ENCODE assay signal across 8 cellular contexts in genomic region chr7:143901710-143902587, GRCh38. TPM values are rescaled to one million over a fixed set of nuclear protein-coding genes. Genes with fewer than 3 reads are reported as not detected.
DNase-seq lines count a peak whose midpoint lies in the region; ATAC-seq and TF ChIP-seq lines count a peak whose summit lies in the region.

TCAF1 (minus strand) TSS chr7:143902176; CDS start chr7:143876608, 25,568 bp downstream.

- TSS peak; percentile 36 for BruUV-seq in PC-3 (replicated peaks; lab: Mats Ljungman, UMichigan)

- TF ChIP-seq CTCF in PC-3 (conservative IDR thresholded peaks at IDR 0.05; ENCODE audit: low read depth, low read length), result peak; percentile 61

- peak; percentile 60 for TF ChIP-seq POLR2A in erythroblast (IDR thresholded peaks at IDR 0.05; ENCODE audit: low read length)

- H3K27ac Mint-ChIP-seq in IgD-negative memory B cell, result peak within 1 kb of the TSS; percentile 67 to 99 (median 95)
- H3K27ac Mint-ChIP-seq in activated T-cell treated with anti-CD3 and anti-CD28 coated beads, Interleukin-2, amount 50 U/mL, for 24 hours, result peak within 1 kb of the TSS; percentile 95

- ATAC-seq in GM21529 (IDR thresholded peaks at IDR 0.05; ENCODE audit: unreplicated experiment) (peak; percentile 93), PC-3 (peak; percentile 91)

- peak within 1 kb of the TSS; percentile 84 for H3K27ac ChIP-seq in PC-3 (ENCODE audit: low read length)
- H3K27ac ChIP-seq in muscle layer of colon (ENCODE audit: low read depth, low read length), result peak within 1 kb of the TSS; percentile 83

- H3K36me3 Mint-ChIP-seq in IgD-negative memory B cell, result no peaks in the 10 kb centered on the region
- peaks cover 3% of the 10 kb centered on the region for H3K36me3 Mint-ChIP-seq in activated T-cell treated with anti-CD3 and anti-CD28 coated beads, Interleukin-2, amount 50 U/mL, for 24 hours (ENCODE audit: low read depth)

- no peaks in the 10 kb centered on the region for H3F3A ChIP-seq in PC-3 (ENCODE audit: low read length, unreplicated experiment)

- H2AFZ ChIP-seq in PC-3 (ENCODE audit: low read length), result peak within 1 kb of the TSS; percentile 96

- H3K9me2 ChIP-seq in PC-3 (replicated peaks; ENCODE audit: low read length), result no peaks in the 10 kb centered on the region

- POLR2A ChIA-PET in PC-3 (lab: Charles Lee; ENCODE audit: unreplicated experiment), result interaction anchor here (0.5 to 1.1 kb wide), 4 partner anchors 9 to 415 kb away, joined by 3 to 4 read pairs (median 3); no protein-coding TSS in a partner anchor

- H3K9me3 Mint-ChIP-seq in IgD-negative memory B cell, result no peaks in the 10 kb centered on the region
- no peaks in the 10 kb centered on the region for H3K9me3 Mint-ChIP-seq in activated T-cell treated with anti-CD3 and anti-CD28 coated beads, Interleukin-2, amount 50 U/mL, for 24 hours

- peak within 1 kb of the TSS; percentile 90 to 98 (median 96) for H3K4me3 Mint-ChIP-seq in IgD-negative memory B cell
- peak within 1 kb of the TSS; percentile 90 for H3K4me3 Mint-ChIP-seq in activated T-cell treated with anti-CD3 and anti-CD28 coated beads, Interleukin-2, amount 50 U/mL, for 24 hours

- H3K27me3 ChIP-seq in PC-3 (ENCODE audit: low read length) (no peaks in the 10 kb centered on the region), muscle layer of colon (ENCODE audit: control insufficient read depth in 1 of 2, insufficient read depth in 2 of 2, low read length in 2 of 2) (no peaks in the 10 kb centered on the region)

- intact Hi-C loops in PC-3 (cut with micrococcal nuclease), result loop anchor here (1.0 kb wide), 3 partner anchors 110 to 225 kb away; no protein-coding TSS in a partner anchor

- H3K79me2 ChIP-seq in PC-3 (ENCODE audit: low read length), result peaks cover 41% of the 10 kb centered on the region

- H3K4me2 ChIP-seq in PC-3 (ENCODE audit: low read length), result peak within 1 kb of the TSS; percentile 90

- no peaks in the 10 kb centered on the region for H3K36me3 ChIP-seq in PC-3 (ENCODE audit: low read depth, low read length)
- H3K36me3 ChIP-seq in muscle layer of colon (ENCODE audit: insufficient read depth, low read length), result no peaks in the 10 kb centered on the region

- CTCF ChIA-PET in PC-3 (lab: Charles Lee), result interaction anchor here (0.6 to 2.1 kb wide), 6 partner anchors 9 to 233 kb away, joined by 3 to 47 read pairs (median 14); no protein-coding TSS in a partner anchor

- H3K4me3 ChIP-seq in PC-3 (ENCODE audit: low read length), result peak within 1 kb of the TSS; percentile 89
- peak within 1 kb of the TSS; percentile 69 to 98 for H3K4me3 ChIP-seq in muscle layer of colon (ENCODE audit: low read depth in 1 of 2, low read length in 2 of 2)

- H3K9me3 ChIP-seq in PC-3 (ENCODE audit: low read length), result no peaks in the 10 kb centered on the region
- no peaks in the 10 kb centered on the region for H3K9me3 ChIP-seq in muscle layer of colon (ENCODE audit: low read length)

- H3K9ac ChIP-seq in PC-3 (ENCODE audit: low read length) (peak within 1 kb of the TSS; percentile 90), muscle layer of colon (ENCODE audit: low read length) (peak within 1 kb of the TSS; percentile 94)

- H3K4me1 Mint-ChIP-seq in IgD-negative memory B cell, result peaks cover 6 to 21% (median 17%) of the 10 kb centered on the region in 3 donors
- peaks cover 30% of the 10 kb centered on the region for H3K4me1 Mint-ChIP-seq in activated T-cell treated with anti-CD3 and anti-CD28 coated beads, Interleukin-2, amount 50 U/mL, for 24 hours (ENCODE audit: low read depth)

- peaks cover 3% of the 10 kb centered on the region for H3K27me3 Mint-ChIP-seq in IgD-negative memory B cell
- H3K27me3 Mint-ChIP-seq in activated T-cell treated with anti-CD3 and anti-CD28 coated beads, Interleukin-2, amount 50 U/mL, for 24 hours, result no peaks in the 10 kb centered on the region

- DNase-seq in DMS53 (lab: John Stamatoyannopoulos, UW), result peak; percentile 98
- peak; percentile 88 for DNase-seq in PC-3
- DNase-seq in activated T-cell treated with anti-CD3 and anti-CD28 coated beads, Interleukin-2, amount 50 U/mL, for 24 hours, result peak; percentile 93
- DNase-seq in erythroblast (lab: John Stamatoyannopoulos, UW), result peak; percentile 94 to 95
- DNase-seq in stimulated activated CD8-positive, alpha-beta memory T cell treated with anti-CD3 and anti-CD28 coated beads, Interleukin-7, amount 100 ng/mL, for 24 hours (ENCODE audit: low read depth), result peak; percentile 88

- H4K20me1 ChIP-seq in PC-3 (ENCODE audit: low read length), result no peaks in the 10 kb centered on the region

- peaks cover 24% of the 10 kb centered on the region for H3K4me1 ChIP-seq in PC-3 (ENCODE audit: insufficient read depth, low read length)
- H3K4me1 ChIP-seq in muscle layer of colon (ENCODE audit: insufficient read depth, low read length), result peaks cover 25% of the 10 kb centered on the region

RNA-seq across cellular contexts. Expression of gene TCAF1, which starts in this region (rescaled TPM):
- polyA plus RNA-seq in IgD-negative memory B cell, result 10.2 TPM
- total RNA-seq in PC-3 (2014; rRNA removed), result 12.4 and 16.9 TPM in 2 replicates

Comparison
In these comparisons a context has a peak if more than half of its experiments do, and no peak if none do; other contexts are left out.
1. Peak in every context shown above with its lines: DNase-seq, ATAC-seq, H3K4me3 ChIP-seq and H3K27ac ChIP-seq.